8 cellular contexts compared by ENCODE assay signal in the genomic region with DNA sequence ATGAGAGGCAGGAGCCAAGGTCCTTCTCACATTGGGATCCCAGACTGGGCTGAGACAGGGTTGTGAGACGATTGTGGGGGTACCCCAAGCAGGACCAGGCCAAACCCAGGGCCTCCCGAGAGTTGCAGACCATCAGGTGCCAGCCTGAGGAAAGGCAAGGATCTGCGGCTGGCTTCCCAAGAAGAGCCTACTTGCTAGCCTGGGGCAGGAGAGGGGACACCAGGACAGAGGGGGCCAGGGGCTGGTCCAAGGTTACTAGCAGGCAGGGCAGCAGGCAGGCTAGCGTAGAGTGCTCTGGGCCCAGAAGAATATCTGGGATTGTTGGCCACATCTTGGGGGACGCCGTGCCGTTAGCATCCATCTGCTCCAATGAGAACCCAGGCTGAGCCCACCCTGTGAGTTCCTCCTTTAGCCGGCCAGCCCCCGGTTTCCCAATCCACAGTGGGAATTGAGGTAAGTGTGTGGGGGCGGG. TPM values are rescaled to one million over a fixed set of nuclear protein-coding genes. Genes with fewer than 3 reads are reported as not detected.
DNase-seq lines count a peak whose midpoint lies in the region; ATAC-seq, FAIRE-seq and TF ChIP-seq lines count a peak whose summit lies in the region.

No MANE protein-coding gene starts in this region.

- H3K4me1 ChIP-seq in DND-41 (ENCODE audit: insufficient read depth, low read length): peaks cover 59% of the 10 kb centered on the region
- peaks cover 11% of the 10 kb centered on the region for H3K4me1 ChIP-seq in SJSA1 (replicated peaks)
- H3K4me1 ChIP-seq in fibroblast of lung (ENCODE audit: control insufficient read depth, extremely low read depth, insufficient read depth, low read length): peaks cover 9% of the 10 kb centered on the region
- peaks cover 9 to 12% of the 10 kb centered on the region in 2 experiments for H3K4me1 ChIP-seq in trophoblast cell (ENCODE audit: control insufficient read depth in 1 of 2, insufficient read depth in 2 of 2, low read length in 2 of 2)

- H3K79me2 ChIP-seq in DND-41 (ENCODE audit: insufficient read depth, low read length) (peaks cover 95% of the 10 kb centered on the region), fibroblast of lung (ENCODE audit: control insufficient read depth, insufficient read depth, low read length) (no peaks in the 10 kb centered on the region), trophoblast cell (ENCODE audit: control insufficient read depth, insufficient read depth, low read length, poor library complexity) (peaks cover 3% of the 10 kb centered on the region)

- H2BK5ac ChIP-seq in trophoblast cell (ENCODE audit: low read depth, low read length, poor library complexity): peak overlapping the region; percentile 83

- H2BK12ac ChIP-seq in trophoblast cell (ENCODE audit: low read length): peak overlapping the region; percentile 21

- H4K20me1 ChIP-seq in DND-41 (ENCODE audit: insufficient read depth, low read length) (peaks cover 68% of the 10 kb centered on the region), fibroblast of lung (ENCODE audit: control insufficient read depth, extremely low read depth, insufficient read depth, low read length) (no peaks in the 10 kb centered on the region)

- H2AK5ac ChIP-seq in trophoblast cell (ENCODE audit: low read length): no peak overlapping the region

- H3K27me3 ChIP-seq in DND-41 (ENCODE audit: insufficient read depth, low read length, poor library complexity) (no peaks in the 10 kb centered on the region), SJSA1 (replicated peaks) (no peaks in the 10 kb centered on the region), fibroblast of lung (ENCODE audit: control insufficient read depth, insufficient read depth, low read length) (no peaks in the 10 kb centered on the region), trophoblast cell (ENCODE audit: insufficient read depth, low read length) (no peaks in the 10 kb centered on the region)

- peak overlapping the region; percentile 13 for H3K4ac ChIP-seq in trophoblast cell (ENCODE audit: low read depth, low read length)

- peak overlapping the region; percentile 85 for H3K4me2 ChIP-seq in DND-41 (ENCODE audit: insufficient read depth, low read length)
- H3K4me2 ChIP-seq in fibroblast of lung (ENCODE audit: extremely low read depth, insufficient read depth, low read length): peak overlapping the region; percentile 90
- H3K4me2 ChIP-seq in trophoblast cell (ENCODE audit: low read length): peak overlapping the region; percentile 76

- H3K9ac ChIP-seq in DND-41 (ENCODE audit: low read depth, low read length) (peak overlapping the region; percentile 91), fibroblast of lung (ENCODE audit: insufficient read depth, low read length) (peak overlapping the region; percentile 84), trophoblast cell (ENCODE audit: low read length) (peak overlapping the region; percentile 73)

- H3K27ac ChIP-seq in DND-41 (ENCODE audit: low read length) (peak overlapping the region; percentile 99), SJSA1 (no peak overlapping the region), fibroblast of lung (ENCODE audit: insufficient read depth, low read length) (peak overlapping the region; percentile 52), trophoblast cell (ENCODE audit: low read depth, low read length) (peak overlapping the region; percentile 78)

- peak overlapping the region; percentile 86 for H4K8ac ChIP-seq in trophoblast cell (ENCODE audit: low read depth, low read length)

- WGBS in trophoblast cell (ENCODE audit: extremely low coverage, insufficient coverage, insufficient read length): no CpG with 5 or more reads among the region's 10 CpGs

- peak overlapping the region; percentile 75 for H3K18ac ChIP-seq in trophoblast cell (ENCODE audit: low read length)

- DNase-seq in DND-41: no peak
- DNase-seq in SJSA1 (ENCODE audit: low read depth in 1 of 2, low spot score in 2 of 2): no peak
- DNase-seq in fibroblast of lung (ENCODE audit: low read depth in 2 of 2): no peak
- no peak for DNase-seq in trophoblast cell
- no peak for DNase-seq in H54 (ENCODE audit: insufficient read length, low spot score)
- DNase-seq in hepatic stellate cell (ENCODE audit: low spot score): no peak
- DNase-seq in stimulated activated CD4-positive, alpha-beta T cell treated with anti-CD3 and anti-CD28 coated beads, Interleukin-15, amount 100 ng/mL, for 24 hours: no peak

- peak overlapping the region; percentile 62 for H3K14ac ChIP-seq in trophoblast cell (ENCODE audit: low read length)

- no peak for FAIRE-seq in H54 (lab: Jason Lieb, UNC)

- TF ChIP-seq POLR2A in H54 (IDR thresholded peaks at IDR 0.05; ENCODE audit: low read depth, low read length): no peak
- TF ChIP-seq POLR2A in GM18505 (IDR thresholded peaks at IDR 0.05; ENCODE audit: borderline replicate concordance, extremely low read depth, insufficient read depth, insufficient read length): no peak

- no peak for ATAC-seq in DND-41 (ENCODE audit: insufficient read depth, low read depth)
- ATAC-seq in GM18505 (IDR thresholded peaks at IDR 0.05; ENCODE audit: unreplicated experiment): no peak

- H3K4me3 ChIP-seq in DND-41 (ENCODE audit: low read depth in 1 of 2, low read length in 2 of 2) (peak overlapping the region; percentile 82), SJSA1 (peak overlapping the region; percentile 43), fibroblast of lung (replicated peaks in 1 of 4; ENCODE audit: control extremely low read depth in 1 of 4, insufficient read depth in 1 of 4, low read depth in 3 of 4, low read length in 4 of 4) (peak overlapping the region; percentile 50 to 76 (median 59)), trophoblast cell (ENCODE audit: low read depth, low read length) (peak overlapping the region; percentile 73)

- peak overlapping the region; percentile 24 for H4K12ac ChIP-seq in trophoblast cell (ENCODE audit: low read depth, low read length)

- H2AFZ ChIP-seq in DND-41 (ENCODE audit: low read depth, low read length) (no peak overlapping the region), fibroblast of lung (ENCODE audit: low read length) (peak overlapping the region; percentile 6), trophoblast cell (ENCODE audit: insufficient read depth, low read length, poor library complexity) (peak overlapping the region; percentile 65)

- peak overlapping the region; percentile 80 for H4K91ac ChIP-seq in trophoblast cell (ENCODE audit: low read depth, low read length)

- peaks cover 6% of the 10 kb centered on the region for H3K79me1 ChIP-seq in trophoblast cell (ENCODE audit: low read length)

- no peaks in the 10 kb centered on the region for H3K9me3 ChIP-seq in DND-41 (ENCODE audit: insufficient read depth, low read length, severe bottlenecking)
- no peaks in the 10 kb centered on the region for H3K9me3 ChIP-seq in SJSA1 (replicated peaks)
- no peaks in the 10 kb centered on the region for H3K9me3 ChIP-seq in fibroblast of lung (ENCODE audit: control insufficient read depth, insufficient read depth, low read depth, low read length)
- H3K9me3 ChIP-seq in trophoblast cell (ENCODE audit: insufficient read depth, low read depth, low read length): peaks cover 5% of the 10 kb centered on the region

- H3K36me3 ChIP-seq in DND-41 (ENCODE audit: insufficient read depth, low read length) (peaks cover 83% of the 10 kb centered on the region), SJSA1 (no peaks in the 10 kb centered on the region), fibroblast of lung (ENCODE audit: control insufficient read depth, insufficient read depth, low read length) (peaks cover 6% of the 10 kb centered on the region), trophoblast cell (ENCODE audit: control insufficient read depth in 1 of 2, insufficient read depth in 2 of 2, low read length in 2 of 2) (peaks cover 14% of the 10 kb centered on the region in 2 experiments)

- H3K23ac ChIP-seq in trophoblast cell (ENCODE audit: low read length): no peak overlapping the region

- peak overlapping the region; percentile 45 for H2BK120ac ChIP-seq in trophoblast cell (ENCODE audit: insufficient read depth, low read length, poor library complexity)

- TF ChIP-seq CTCF in DND-41 (IDR thresholded peaks at IDR 0.05; ENCODE audit: borderline replicate concordance, extremely low read depth, low read length, poor library complexity, severe bottlenecking): no peak
- no peak for TF ChIP-seq CTCF in fibroblast of lung (conservative IDR thresholded peaks at IDR 0.05 in 1 of 2, IDR thresholded peaks at IDR 0.05 in 1 of 2; ENCODE audit: low read depth in 1 of 2, low read length in 2 of 2)

RNA-seq across cellular contexts. Expression of a gene that starts 0.5 kb away (rescaled TPM):
- total RNA-seq in SJSA1 (2014; rRNA removed; shearing (Covaris generic)): 0.92 TPM in 1 of 2 replicates, not detected in the other
- 0.99 and 1.0 TPM in 2 replicates for total RNA-seq in fibroblast of lung
- polyA plus RNA-seq in fibroblast of lung: 1.6 and 1.9 TPM in 2 replicates
- 2.4 and 2.7 TPM in 2 replicates for polyA plus RNA-seq in fibroblast of lung (2012)
- 7.9 and 10.8 TPM in 2 replicates for polyA minus RNA-seq in fibroblast of lung (ENCODE audit: low replicate concordance)
- 5.0 and 5.2 TPM in 2 replicates for polyA plus RNA-seq in trophoblast cell (2013)

RNA-seq across cellular contexts. Expression of a gene that starts 5.9 kb away (rescaled TPM):
- total RNA-seq in SJSA1 (2014; rRNA removed; shearing (Covaris generic)): 7.3 and 17.4 TPM in 2 replicates
- 25.4 and 34.3 TPM in 2 replicates for total RNA-seq in fibroblast of lung
- polyA plus RNA-seq in fibroblast of lung: 38.4 and 44.6 TPM in 2 replicates
- 34.2 and 38.7 TPM in 2 replicates for polyA plus RNA-seq in fibroblast of lung (2012)
- polyA minus RNA-seq in fibroblast of lung (ENCODE audit: low replicate concordance): 56.9 and 60.2 TPM in 2 replicates
- polyA plus RNA-seq in trophoblast cell (2013): 14.1 and 14.5 TPM in 2 replicates

RNA-seq across cellular contexts. Expression of a gene that starts 41.7 kb away (rescaled TPM):
- 7.3 and 9.3 TPM in 2 replicates for total RNA-seq in SJSA1 (2014; rRNA removed; shearing (Covaris generic))
- 8.2 and 12.7 TPM in 2 replicates for total RNA-seq in fibroblast of lung
- 6.1 and 8.4 TPM in 2 replicates for polyA plus RNA-seq in fibroblast of lung
- 11.9 and 14.5 TPM in 2 replicates for polyA plus RNA-seq in fibroblast of lung (2012)
- 14.7 and 18.1 TPM in 2 replicates for polyA minus RNA-seq in fibroblast of lung (ENCODE audit: low replicate concordance)
- polyA plus RNA-seq in trophoblast cell (2013): 10.6 and 11.1 TPM in 2 replicates

RNA-seq across cellular contexts. Expression of a gene that starts 43.5 kb away (rescaled TPM):
- total RNA-seq in SJSA1 (2014; rRNA removed; shearing (Covaris generic)): 9.1 and 15.2 TPM in 2 replicates
- total RNA-seq in fibroblast of lung: 14.1 and 25.8 TPM in 2 replicates
- polyA plus RNA-seq in fibroblast of lung: 8.7 and 9.4 TPM in 2 replicates
- polyA plus RNA-seq in fibroblast of lung (2012): 8.9 and 10.1 TPM in 2 replicates
- 13.2 and 18.4 TPM in 2 replicates for polyA minus RNA-seq in fibroblast of lung (ENCODE audit: low replicate concordance)
- polyA plus RNA-seq in trophoblast cell (2013): 1.2 TPM in 2 replicates
